In genomic region chr12:108804361-108804949, GRCh38 we compare ENCODE assay signal across 9 cellular contexts. TPM values are rescaled to one million over a fixed set of nuclear protein-coding genes. Genes with fewer than 3 reads are reported as not detected.
A peak's percentile ranks its signal among the peaks of the same experiment; 100 is the strongest.
DNase-seq lines count a peak whose midpoint lies in the region; ATAC-seq, FAIRE-seq and TF ChIP-seq lines count a peak whose summit lies in the region.
"Had no signal": no experiment of that assay in that cellular context is flagged by ENCODE, and none has a peak within 500 bp of the region (broad histone marks: within the 10 kb centered on the region; RNA-seq: fewer than 3 reads in every experiment).

No MANE protein-coding gene starts in this region.

- no peak for ATAC-seq in HG03097 (IDR thresholded peaks at IDR 0.05; ENCODE audit: low FRiP score, unreplicated experiment)

- H3K9me3 Mint-ChIP-seq in osteocyte (ENCODE audit: unreplicated experiment): no peaks in the 10 kb centered on the region
- no peaks in the 10 kb centered on the region for H3K9me3 Mint-ChIP-seq in T-helper 2 cell treated with Interferon-gamma antibody and Interleukin-4, amounts not matched to agents 5 μg/mL and 100 μg/mL, for 36 hours

- H3K36me3 Mint-ChIP-seq in osteocyte (ENCODE audit: unreplicated experiment): peaks cover 44% of the 10 kb centered on the region
- H3K36me3 Mint-ChIP-seq in T-helper 2 cell treated with Interferon-gamma antibody and Interleukin-4, amounts not matched to agents 5 μg/mL and 100 μg/mL, for 36 hours (ENCODE audit: low read depth): peaks cover 26% of the 10 kb centered on the region

- no peak overlapping the region for H3K4me3 ChIP-seq in AG10803 (ENCODE audit: low read length)

- DNase-seq in AG10803 (ENCODE audit: low read depth) (peak; percentile 99), RPMI7951 (ENCODE audit: low read depth) (peak; percentile 80), fibroblast of gingiva (ENCODE audit: low read depth) (peak; percentile 94), osteocyte (ENCODE audit: extremely low spot score, unreplicated experiment) (no peak), NCI-H524 treated with DMSO at 0.1 percent for 48 hours (lab: John Stamatoyannopoulos, UW) (no peak), urothelium cell line (ENCODE audit: low spot score) (no peak)
- no peak for DNase-seq in T-helper 2 cell treated with Interferon-gamma antibody and Interleukin-4, amounts not matched to agents 5 μg/mL and 100 μg/mL, for 36 hours (ENCODE audit: low spot score)
- DNase-seq: OCI-M1 had no signal

- H3K27me3 Mint-ChIP-seq in osteocyte (ENCODE audit: unreplicated experiment): no peaks in the 10 kb centered on the region
- no peaks in the 10 kb centered on the region for H3K27me3 Mint-ChIP-seq in T-helper 2 cell treated with Interferon-gamma antibody and Interleukin-4, amounts not matched to agents 5 μg/mL and 100 μg/mL, for 36 hours (ENCODE audit: low read depth)

- peaks cover 74% of the 10 kb centered on the region for H3K4me1 Mint-ChIP-seq in osteocyte (ENCODE audit: unreplicated experiment)
- peaks cover 2% of the 10 kb centered on the region for H3K4me1 Mint-ChIP-seq in T-helper 2 cell treated with Interferon-gamma antibody and Interleukin-4, amounts not matched to agents 5 μg/mL and 100 μg/mL, for 36 hours (ENCODE audit: low read depth)

- FAIRE-seq in urothelium cell line (lab: Jason Lieb, UNC): no peak

- TF ChIP-seq CTCF in AG10803 (conservative IDR thresholded peaks at IDR 0.05; ENCODE audit: low read length): no peak
- no peak for TF ChIP-seq CTCF in osteocyte (IDR thresholded peaks at IDR 0.05)

- H3K4me3 Mint-ChIP-seq in osteocyte (ENCODE audit: unreplicated experiment): peak overlapping the region; percentile 41
- H3K4me3 Mint-ChIP-seq in T-helper 2 cell treated with Interferon-gamma antibody and Interleukin-4, amounts not matched to agents 5 μg/mL and 100 μg/mL, for 36 hours: no peak overlapping the region

- peak overlapping the region; percentile 99 for H3K27ac Mint-ChIP-seq in osteocyte (ENCODE audit: unreplicated experiment)
- no peak overlapping the region for H3K27ac Mint-ChIP-seq in T-helper 2 cell treated with Interferon-gamma antibody and Interleukin-4, amounts not matched to agents 5 μg/mL and 100 μg/mL, for 36 hours

RNA-seq across cellular contexts. Expression of gene SSH1, which starts 52.9 kb away (rescaled TPM):
- total RNA-seq in RPMI7951 (2014; rRNA removed; shearing (Covaris generic)): 21.1 and 23.7 TPM in 2 replicates
- total RNA-seq in osteocyte: 96.9 and 109 TPM in 2 replicates

Comparison
In these comparisons a context has a peak if more than half of its experiments do, and no peak if none do; other contexts are left out.
1. DNase-seq: peak in AG10803 (single experiment), RPMI7951 (single experiment) and fibroblast of gingiva (single experiment); none in osteocyte (single experiment), NCI-H524 treated with DMSO at 0.1 percent for 48 hours (single experiment), T-helper 2 cell treated with Interferon-gamma antibody and Interleukin-4, amounts not matched to agents 5 μg/mL and 100 μg/mL, for 36 hours (single experiment) and urothelium cell line (single experiment).